Comparison of ENCODE assay signal across 1 cellular context in genomic region chr7:50866343-50867047, GRCh38.
TF ChIP-seq lines count a peak whose summit lies in the region.

No MANE protein-coding gene starts in this region.

TF ChIP-seq in GM23338, 12 proteins besides CTCF, POLR2A, EP300 and RAD21 (continued from another document):
- TF ChIP-seq ZNF462 (CRISPR knock-in tag; IDR thresholded peaks at IDR 0.05), result no peak
